In genomic region chr9:134983506-134984371, GRCh38 we compare ENCODE assay signal across 20 cellular contexts.
"Had no signal": no experiment of that assay in that cellular context is flagged by ENCODE, and none has a peak within 500 bp of the region (broad histone marks: within the 10 kb centered on the region; RNA-seq: fewer than 3 reads in every experiment).

No MANE protein-coding gene starts in this region.

- H3K27ac ChIP-seq: ascending aorta, neutrophil, pancreas, right lobe of liver, SK-N-MC, thoracic aorta had no signal

- H3K36me3 Mint-ChIP-seq: activated CD4-positive, alpha-beta memory T cell treated with anti-CD3 and anti-CD28 coated beads for 36 hours; stimulated activated memory B cell treated with anti-CD40 and anti-IgM and Interleukin-4, amounts not matched to agents 10 μg/mL and 1 μg/mL and 100 μg/mL, for 72 hours had no signal

- H3K27me3 ChIP-seq: ascending aorta, pancreas, right lobe of liver had no signal

- H3K4me3 ChIP-seq: ascending aorta, pancreas, right lobe of liver, SK-N-MC, spleen, thoracic aorta had no signal

- ATAC-seq: left colon; naive thymus-derived CD4-positive, alpha-beta T cell; stimulated activated memory B cell treated with anti-CD40 and anti-IgM and Interleukin-4, amounts not matched to agents 10 μg/mL and 1 μg/mL and 100 μg/mL, for 72 hours had no signal

- H3K4me1 Mint-ChIP-seq: stimulated activated memory B cell treated with anti-CD40 and anti-IgM and Interleukin-4, amounts not matched to agents 10 μg/mL and 1 μg/mL and 100 μg/mL, for 72 hours had no signal

- H3K27ac Mint-ChIP-seq: activated CD4-positive, alpha-beta memory T cell treated with anti-CD3 and anti-CD28 coated beads for 36 hours; dendritic cell treated with granulocyte-macrophage colony-stimulating factor and Interleukin-4, amounts not matched to agents 40 ng/mL and 50 ng/mL, for 4 days; naive thymus-derived CD4-positive, alpha-beta T cell; stimulated activated memory B cell treated with anti-CD40 and anti-IgM and Interleukin-4, amounts not matched to agents 10 μg/mL and 1 μg/mL and 100 μg/mL, for 72 hours; WTC11 had no signal

- FAIRE-seq: islet of Langerhans, pancreas, TTC549 had no signal

- H3K36me3 ChIP-seq: ascending aorta, neutrophil, pancreas, right lobe of liver, spleen, thoracic aorta had no signal

- DNase-seq: activated CD4-positive, alpha-beta T cell treated with anti-CD3 and anti-CD28 coated beads for 4 hours; activated naive CD4-positive, alpha-beta T cell treated with anti-CD3 and anti-CD28 coated beads, Interleukin-2, amount 50 U/mL, for 16 hours; cerebellar nuclear complex; effector memory CD4-positive, alpha-beta T cell; naive thymus-derived CD4-positive, alpha-beta T cell; stimulated activated CD4-positive, alpha-beta T cell treated with anti-CD3 and anti-CD28 coated beads, Interleukin-4, amount 100 ng/mL, for 4 hours had no signal

- H3K4me1 ChIP-seq: ascending aorta, pancreas, right lobe of liver had no signal

- H3K4me3 Mint-ChIP-seq: activated CD4-positive, alpha-beta memory T cell treated with anti-CD3 and anti-CD28 coated beads for 36 hours; dendritic cell treated with granulocyte-macrophage colony-stimulating factor and Interleukin-4, amounts not matched to agents 40 ng/mL and 50 ng/mL, for 4 days; naive thymus-derived CD4-positive, alpha-beta T cell; stimulated activated memory B cell treated with anti-CD40 and anti-IgM and Interleukin-4, amounts not matched to agents 10 μg/mL and 1 μg/mL and 100 μg/mL, for 72 hours; WTC11 had no signal

- H3K27me3 Mint-ChIP-seq: activated CD4-positive, alpha-beta memory T cell treated with anti-CD3 and anti-CD28 coated beads for 36 hours had no signal

- H3K9me3 ChIP-seq: neutrophil, pancreas, right lobe of liver had no signal
